31 cellular contexts compared by ENCODE assay signal in genomic region chr16:79833559-79833958, GRCh38.
"Had no signal": no experiment of that assay in that cellular context is flagged by ENCODE, and none has a peak within 500 bp of the region (broad histone marks: within the 10 kb centered on the region; RNA-seq: fewer than 3 reads in every experiment).

No MANE protein-coding gene starts in this region.

- H3K9me3 ChIP-seq: MG63, SJSA1, SK-N-SH had no signal

- H3K36me3 ChIP-seq: MG63, SJSA1 had no signal

- H3K27me3 ChIP-seq: MG63, SJSA1 had no signal

- H3K4me2 ChIP-seq: PC-9, SK-N-SH had no signal

- H3K4me1 ChIP-seq: SJSA1 had no signal

- H3K27ac ChIP-seq: PC-9, SJSA1 had no signal

- H2AFZ ChIP-seq: PC-9 had no signal

- ATAC-seq: Panc1 had no signal

- H3K9ac ChIP-seq: SK-N-SH had no signal

- H3K4me3 ChIP-seq: MG63, PC-9, SJSA1 had no signal

- DNase-seq: Kasumi-1, MG63, NCI-H1048, NCI-H1092 treated with DMSO at 0.1 percent for 48 hours, NCI-H1105 treated with DMSO at 0.1 percent for 48 hours, NCI-H1417, NCI-H1436, NCI-H146, NCI-H1694, NCI-H187, NCI-H1930, NCI-H2029 treated with DMSO at 0.1 percent for 48 hours, NCI-H2081 treated with DMSO at 0.1 percent for 48 hours, NCI-H2107, NCI-H2171, NCI-H226, NCI-H446 treated with DMSO at 0.1 percent for 48 hours, NCI-H510A, NCI-H524, NCI-H526, NCI-H69, NCI-H748 treated with DMSO at 0.1 percent for 48 hours, NCI-H82, PC-9, Right ventricle myocardium superior, RPMI8226, SHP77 treated with DMSO at 0.1 percent for 48 hours, SK-N-SH, SW 1271 had no signal
